In the genomic region with DNA sequence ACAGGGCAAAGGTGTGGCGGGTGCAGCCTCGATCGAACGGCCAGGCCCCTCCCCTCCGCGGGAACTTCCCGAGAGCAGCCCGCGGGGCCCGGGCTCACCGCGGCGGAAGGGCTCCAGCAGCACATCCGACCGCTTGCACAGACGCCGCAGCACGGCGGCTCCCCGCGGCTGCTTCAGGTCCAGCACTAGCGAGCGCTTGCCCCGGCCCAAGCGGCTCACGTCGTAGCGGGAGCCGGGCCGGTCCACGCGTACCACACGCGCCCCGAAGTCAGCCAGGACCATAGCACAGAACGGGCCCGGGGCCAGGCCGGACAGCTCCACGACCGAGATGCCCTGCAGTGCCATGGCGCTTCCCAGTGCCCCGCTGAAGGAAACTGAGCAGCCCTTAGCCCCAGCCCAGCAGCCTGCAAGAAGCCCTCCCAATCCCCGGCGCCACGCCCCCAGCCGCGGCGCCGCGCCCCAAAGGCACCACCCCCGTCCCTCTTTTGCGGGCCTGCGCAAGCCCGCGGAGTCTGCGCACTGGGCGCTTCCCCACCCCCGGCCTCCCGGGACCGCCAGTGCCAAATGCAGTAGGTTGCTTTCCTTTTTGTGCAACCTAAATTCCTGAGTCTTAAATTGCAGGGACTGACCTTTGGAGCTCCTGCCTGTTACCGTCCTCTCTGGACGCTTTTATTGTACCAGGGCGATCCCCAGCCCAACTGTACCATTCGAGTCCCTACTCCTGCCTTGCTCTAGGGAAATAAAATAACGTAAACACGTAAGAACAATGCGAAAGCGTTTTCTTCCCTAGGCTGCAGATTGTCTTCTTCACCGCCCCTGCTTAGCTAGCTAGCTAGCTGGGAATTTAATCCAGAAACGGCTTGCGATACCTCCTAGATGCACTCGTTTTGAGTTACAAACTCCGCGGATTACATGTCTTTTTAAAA, we compare ENCODE assay signal across 7 cellular contexts.
DNase-seq lines count a peak whose midpoint lies in the region; ATAC-seq and TF ChIP-seq lines count a peak whose summit lies in the region.

A gene (minus strand): TSS at position 376 of the 926 bp plus-strand sequence. CDS start 31 bp downstream, at position 345.

- TF ChIP-seq CTCF in retinal pigment epithelial cell (conservative IDR thresholded peaks at IDR 0.05; ENCODE audit: low read depth, low read length), result no peak

- ATAC-seq in GM18508 (IDR thresholded peaks at IDR 0.05; ENCODE audit: insufficient read depth, unreplicated experiment) (peak; percentile 71), HG02981 (IDR thresholded peaks at IDR 0.05; ENCODE audit: unreplicated experiment) (peak; percentile 92)

- H3K4me3 ChIP-seq in retinal pigment epithelial cell (ENCODE audit: low read length), result peak within 1 kb of the TSS; percentile 89

- DNase-seq in NCI-H2029 (lab: John Stamatoyannopoulos, UW) (peak; percentile 92), T-helper 9 cell (peak; percentile 89), astrocyte of the hippocampus (ENCODE audit: low read depth, low spot score) (peak; percentile 99), hippocampal formation (lab: John Stamatoyannopoulos, UW) (peak; percentile 92 to 97), retinal pigment epithelial cell (ENCODE audit: low read depth) (peak; percentile 59)

Comparison
In these comparisons a context has a peak if more than half of its experiments do, and no peak if none do; other contexts are left out.
1. Peak in every context shown above with its lines: DNase-seq, ATAC-seq and H3K4me3 ChIP-seq.